Comparison of ENCODE assay signal across 7 cellular contexts in genomic region chr2:110157153-110157793, GRCh38. TPM values are rescaled to one million over a fixed set of nuclear protein-coding genes. Genes with fewer than 3 reads are reported as not detected.
DNase-seq lines count a peak whose midpoint lies in the region; FAIRE-seq and TF ChIP-seq lines count a peak whose summit lies in the region.

No MANE protein-coding gene starts in this region.

- peaks cover 23% of the 10 kb centered on the region; the same call in 1 of the 2 replicates for H3F3A ChIP-seq in GM23248 (ENCODE audit: insufficient read depth)

- 21 to 22% methylated on average over 4 of the region's 4 CpGs for WGBS in GM23248 (ENCODE audit: low coverage in 1 of 2, low lambda C conversion rate in 2 of 2, missing lambda C conversion rate in 2 of 2), 2 experiments

- H3K9me2 ChIP-seq in GM23248 (ENCODE audit: insufficient read depth): no peaks in the 10 kb centered on the region

- H3K27ac ChIP-seq in GM23248 (peak overlapping the region; percentile 82), osteoblast (ENCODE audit: low read depth, low read length) (peak overlapping the region; percentile 64)
- H3K27ac ChIP-seq in CD8-positive, alpha-beta memory T cell (ENCODE audit: low read depth, low read length): no peak overlapping the region

- in situ Hi-C loops in G401 (cut with HindIII; ENCODE audit: low sequenced_read_pairs) (no loop called here), GM23248 (cut with MboI) (no loop called here)

- peak; percentile 97 for FAIRE-seq in TTC549 (lab: Jason Lieb, UNC)

- peaks cover 2% of the 10 kb centered on the region; the same call in 1 of the 2 replicates for H3K36me3 ChIP-seq in GM23248 (ENCODE audit: low read depth)
- H3K36me3 ChIP-seq in osteoblast (ENCODE audit: insufficient read depth, low read length): no peaks in the 10 kb centered on the region
- H3K36me3 ChIP-seq in CD8-positive, alpha-beta memory T cell (ENCODE audit: insufficient read depth, low read length): no peaks in the 10 kb centered on the region

- peaks cover 0 to 6% (median 5%) of the 10 kb centered on the region in 3 donors for H3K4me1 Mint-ChIP-seq in CD8-positive, alpha-beta memory T cell

- H3K4me3 Mint-ChIP-seq in CD8-positive, alpha-beta memory T cell: no peak overlapping the region

- H3K4me1 ChIP-seq in GM23248 (ENCODE audit: insufficient read depth) (peaks cover 17% of the 10 kb centered on the region), osteoblast (ENCODE audit: insufficient read depth, low read length) (peaks cover 2% of the 10 kb centered on the region)
- H3K4me1 ChIP-seq in CD8-positive, alpha-beta memory T cell (ENCODE audit: insufficient read depth, low read length): no peaks in the 10 kb centered on the region

- peak overlapping the region; percentile 45 for H3K9ac ChIP-seq in GM23248

- CTCF ChIA-PET in CD8-positive, alpha-beta memory T cell (lab: Charles Lee): interaction anchor here (0.7 to 1.3 kb wide), 5 partner anchors 8 to 23 kb away, joined by 3 read pairs; no protein-coding TSS in a partner anchor

- no peak overlapping the region for H3K27ac Mint-ChIP-seq in CD8-positive, alpha-beta memory T cell

- H3K79me2 ChIP-seq in GM23248 (ENCODE audit: insufficient read depth) (no peaks in the 10 kb centered on the region), osteoblast (ENCODE audit: insufficient read depth, low read length) (no peaks in the 10 kb centered on the region)

- peaks cover 0 to under 1% of the 10 kb centered on the region in 2 donors for H3K27me3 Mint-ChIP-seq in CD8-positive, alpha-beta memory T cell

- H2AFZ ChIP-seq in GM23248 (peak overlapping the region; percentile 84), osteoblast (ENCODE audit: low read length) (peak overlapping the region; percentile 58)

- H4K20me1 ChIP-seq in GM23248 (ENCODE audit: insufficient read depth) (no peaks in the 10 kb centered on the region), osteoblast (ENCODE audit: insufficient read depth, low read length) (no peaks in the 10 kb centered on the region)

- H3K36me3 Mint-ChIP-seq in CD8-positive, alpha-beta memory T cell: peaks cover 0 to 8% (median 0%) of the 10 kb centered on the region in 3 donors

- peak; percentile 87 for TF ChIP-seq CTCF in osteoblast (IDR thresholded peaks at IDR 0.05; ENCODE audit: extremely low read depth, low read depth, low read length)

- DNase-seq in G401 (ENCODE audit: low spot score) (peak; percentile 31), GM23248 (peak; percentile 83), NCI-H1092 treated with DMSO at 0.1 percent for 48 hours (lab: John Stamatoyannopoulos, UW) (peak; percentile 47), fibroblast of the conjunctiva (ENCODE audit: low read depth) (peak; percentile 56), osteoblast (ENCODE audit: insufficient read length, low spot score, missing footprints) (no peak)
- DNase-seq in CD8-positive, alpha-beta memory T cell: no peak

- H3K4me2 ChIP-seq in GM23248 (ENCODE audit: unreplicated experiment) (no peak overlapping the region), osteoblast (ENCODE audit: insufficient read depth, low read length) (no peak overlapping the region)

- H3K4me3 ChIP-seq in GM23248: no peak overlapping the region
- H3K4me3 ChIP-seq in osteoblast (ENCODE audit: insufficient read depth, low read length): no peak overlapping the region
- H3K4me3 ChIP-seq in CD8-positive, alpha-beta memory T cell (ENCODE audit: low read length): no peak overlapping the region

- peaks cover 7 to 15% (median 8%) of the 10 kb centered on the region in 5 donors for H3K9me3 Mint-ChIP-seq in CD8-positive, alpha-beta memory T cell

- H3K9me3 ChIP-seq in GM23248 (ENCODE audit: low read depth) (no peaks in the 10 kb centered on the region), osteoblast (ENCODE audit: low read depth, low read length) (no peaks in the 10 kb centered on the region)
- no peaks in the 10 kb centered on the region for H3K9me3 ChIP-seq in CD8-positive, alpha-beta memory T cell (ENCODE audit: low read length)

- POLR2A ChIA-PET in CD8-positive, alpha-beta memory T cell (lab: Charles Lee): no interaction called here

- H3K27me3 ChIP-seq in GM23248 (replicated peaks; ENCODE audit: insufficient read depth) (no peaks in the 10 kb centered on the region), osteoblast (ENCODE audit: insufficient read depth, low read length) (no peaks in the 10 kb centered on the region)
- no peaks in the 10 kb centered on the region for H3K27me3 ChIP-seq in CD8-positive, alpha-beta memory T cell (ENCODE audit: insufficient read depth, low read length, poor library complexity, severe bottlenecking)

RNA-seq across cellular contexts. Expression of gene MALL, which starts 41.7 kb away (rescaled TPM):
- total RNA-seq in G401 (2014; rRNA removed; shearing (Covaris generic)): 0.92 and 1.5 TPM in 2 replicates
- total RNA-seq in GM23248 (2014; rRNA removed; shearing (Covaris generic)): 42.1 and 43.7 TPM in 2 replicates
- 61.6 and 68.5 TPM in 2 replicates for polyA plus RNA-seq in GM23248 (2016; fragmentation: Nextera tagmentation; extraction: Ambion mirVana)
- 4.4 and 5.1 TPM in 2 replicates for total RNA-seq in osteoblast
- total RNA-seq in CD8-positive, alpha-beta memory T cell: under 1 TPM; 0.47 to 0.50 TPM
- 0.38 TPM for polyA plus RNA-seq in CD8-positive, alpha-beta memory T cell

RNA-seq across cellular contexts. Expression of gene NPHP1, which starts 47.5 kb away (rescaled TPM):
- total RNA-seq in G401 (2014; rRNA removed; shearing (Covaris generic)): 6.2 and 12.2 TPM in 2 replicates
- 2.0 and 3.1 TPM in 2 replicates for total RNA-seq in GM23248 (2014; rRNA removed; shearing (Covaris generic))
- polyA plus RNA-seq in GM23248 (2016; fragmentation: Nextera tagmentation; extraction: Ambion mirVana): 9.4 and 10.9 TPM in 2 replicates
- total RNA-seq in osteoblast: 7.6 and 8.3 TPM in 2 replicates
- total RNA-seq in CD8-positive, alpha-beta memory T cell: 1 to 10 TPM; 1.9 to 2.5 TPM
- 1.0 TPM for polyA plus RNA-seq in CD8-positive, alpha-beta memory T cell

RNA-seq across cellular contexts. Expression of gene MTLN, which starts 55.1 kb away (rescaled TPM):
- 8.8 and 29.7 TPM in 2 replicates for total RNA-seq in G401 (2014; rRNA removed; shearing (Covaris generic))
- total RNA-seq in GM23248 (2014; rRNA removed; shearing (Covaris generic)): 38.4 and 70.3 TPM in 2 replicates
- polyA plus RNA-seq in GM23248 (2016; fragmentation: Nextera tagmentation; extraction: Ambion mirVana): 116 and 125 TPM in 2 replicates
- total RNA-seq in osteoblast: 26.5 and 35.1 TPM in 2 replicates
- total RNA-seq in CD8-positive, alpha-beta memory T cell: 100 to 1,000 TPM; 112 to 120 TPM
- polyA plus RNA-seq in CD8-positive, alpha-beta memory T cell: 121 TPM

Comparison
In these comparisons a context has a peak if more than half of its experiments do, and no peak if none do; other contexts are left out.
1. DNase-seq: peak in G401 (single experiment), GM23248 (single experiment), NCI-H1092 treated with DMSO at 0.1 percent for 48 hours (single experiment) and fibroblast of the conjunctiva (single experiment); none in osteoblast (single experiment) and CD8-positive, alpha-beta memory T cell (0 of 5).